In genomic region chr19:51338563-51339312, GRCh38 we compare ENCODE assay signal across 8 cellular contexts. TPM values are rescaled to one million over a fixed set of nuclear protein-coding genes. Genes with fewer than 3 reads are reported as not detected.
DNase-seq lines count a peak whose midpoint lies in the region; ATAC-seq and TF ChIP-seq lines count a peak whose summit lies in the region.

No MANE protein-coding gene starts in this region.

- H3K79me2 ChIP-seq in neural progenitor cell (ENCODE audit: low read depth) = no peaks in the 10 kb centered on the region

- peaks cover 6% of the 10 kb centered on the region for H3F3A ChIP-seq in neural progenitor cell (ENCODE audit: low read depth)

- H3K4me1 ChIP-seq in RWPE2 (ENCODE audit: insufficient read depth, poor library complexity, severe bottlenecking) (no peaks in the 10 kb centered on the region), foreskin keratinocyte (no peaks in the 10 kb centered on the region), neural progenitor cell (peaks cover 4% of the 10 kb centered on the region)

- POLR2A ChIA-PET in CD4-positive, alpha-beta T cell (lab: Charles Lee) = interaction anchor here (1.3 kb wide), 2 partner anchors 27 to 103 kb away, joined by 3 read pairs; no protein-coding TSS in a partner anchor

- H3K27ac Mint-ChIP-seq in CD4-positive, alpha-beta T cell = peak overlapping the region; percentile 7
- peak overlapping the region; percentile 17 for H3K27ac Mint-ChIP-seq in neural progenitor cell
- H3K27ac Mint-ChIP-seq in stimulated activated naive CD8-positive, alpha-beta T cell treated with anti-CD3 and anti-CD28 coated beads, Interleukin-15, amount 100 ng/mL, for 72 hours = peak overlapping the region; percentile 37 to 78

- no peaks in the 10 kb centered on the region for H3K9me3 ChIP-seq in CD4-positive, alpha-beta T cell (ENCODE audit: control insufficient read depth, low read length)
- H3K9me3 ChIP-seq in RWPE2 (ENCODE audit: severe bottlenecking) (no peaks in the 10 kb centered on the region), neural progenitor cell (ENCODE audit: low read depth) (no peaks in the 10 kb centered on the region)

- peak; percentile 73 to 86 (median 78) for DNase-seq in CD4-positive, alpha-beta T cell
- DNase-seq in HS-27A (ENCODE audit: low read depth) (peak; percentile 34), RWPE2 (ENCODE audit: low spot score) (no peak), foreskin keratinocyte (peak; percentile 63 to 82), neural progenitor cell (ENCODE audit: low spot score) (peak; percentile 94)
- DNase-seq in activated effector memory CD4-positive, alpha-beta T cell treated with anti-CD3 and anti-CD28 coated beads, Interleukin-2, amount 50 U/mL, for 16 hours = peak; percentile 94
- DNase-seq in stimulated activated naive CD8-positive, alpha-beta T cell treated with anti-CD3 and anti-CD28 coated beads, Interleukin-15, amount 100 ng/mL, for 72 hours = peak; percentile 88 to 89

- H3K36me3 ChIP-seq in RWPE2 (ENCODE audit: low read depth) (no peaks in the 10 kb centered on the region), neural progenitor cell (no peaks in the 10 kb centered on the region)

- peaks cover 23% of the 10 kb centered on the region for H3K4me1 Mint-ChIP-seq in CD4-positive, alpha-beta T cell (ENCODE audit: low read depth)
- H3K4me1 Mint-ChIP-seq in neural progenitor cell = peaks cover 8% of the 10 kb centered on the region
- H3K4me1 Mint-ChIP-seq in stimulated activated naive CD8-positive, alpha-beta T cell treated with anti-CD3 and anti-CD28 coated beads, Interleukin-15, amount 100 ng/mL, for 72 hours = peaks cover 23% of the 10 kb centered on the region

- H3K4me2 ChIP-seq in neural progenitor cell = peak overlapping the region; percentile 74

- CTCF ChIA-PET in CD4-positive, alpha-beta T cell (lab: Charles Lee) = interaction anchor here (0.9 to 2.3 kb wide), 3 partner anchors 10 to 69 kb away, joined by 3 to 6 read pairs (median 4); no protein-coding TSS in a partner anchor

- peak; percentile 84 for ATAC-seq in CD4-positive, alpha-beta T cell (ENCODE audit: poor library complexity)
- ATAC-seq in GM19395 (IDR thresholded peaks at IDR 0.05; ENCODE audit: unreplicated experiment) = peak; percentile 69
- peak; percentile 78 for ATAC-seq in RWPE2 (ENCODE audit: low read depth)
- peak; percentile 80 for ATAC-seq in foreskin keratinocyte
- ATAC-seq in stimulated activated naive CD8-positive, alpha-beta T cell treated with anti-CD3 and anti-CD28 coated beads, Interleukin-15, amount 100 ng/mL, for 72 hours = peak; percentile 82

- H3K9ac ChIP-seq in neural progenitor cell = no peak overlapping the region

- H3K36me3 Mint-ChIP-seq in CD4-positive, alpha-beta T cell (ENCODE audit: low read depth) = no peaks in the 10 kb centered on the region
- no peaks in the 10 kb centered on the region for H3K36me3 Mint-ChIP-seq in neural progenitor cell

- H3K9me3 Mint-ChIP-seq in CD4-positive, alpha-beta T cell = no peaks in the 10 kb centered on the region
- H3K9me3 Mint-ChIP-seq in neural progenitor cell = no peaks in the 10 kb centered on the region
- H3K9me3 Mint-ChIP-seq in stimulated activated naive CD8-positive, alpha-beta T cell treated with anti-CD3 and anti-CD28 coated beads, Interleukin-15, amount 100 ng/mL, for 72 hours = no peaks in the 10 kb centered on the region

- H3K27me3 Mint-ChIP-seq in CD4-positive, alpha-beta T cell = no peaks in the 10 kb centered on the region
- H3K27me3 Mint-ChIP-seq in neural progenitor cell (ENCODE audit: insufficient read depth, low read depth) = peaks cover 3% of the 10 kb centered on the region
- H3K27me3 Mint-ChIP-seq in stimulated activated naive CD8-positive, alpha-beta T cell treated with anti-CD3 and anti-CD28 coated beads, Interleukin-15, amount 100 ng/mL, for 72 hours = peaks cover 29% of the 10 kb centered on the region

- peak; percentile 91 for TF ChIP-seq CTCF in CD4-positive, alpha-beta T cell (IDR thresholded peaks at IDR 0.05)
- TF ChIP-seq CTCF in RWPE2 (IDR thresholded peaks at IDR 0.05; ENCODE audit: poor library complexity, severe bottlenecking) (peak; percentile 96), foreskin keratinocyte (conservative IDR thresholded peaks at IDR 0.05) (peak; percentile 87), neural progenitor cell (IDR thresholded peaks at IDR 0.05) (peak; percentile 92)

- peak overlapping the region; percentile 80 for H3K4me3 Mint-ChIP-seq in CD4-positive, alpha-beta T cell
- H3K4me3 Mint-ChIP-seq in neural progenitor cell = peak overlapping the region; percentile 93
- peak overlapping the region; percentile 87 to 91 for H3K4me3 Mint-ChIP-seq in stimulated activated naive CD8-positive, alpha-beta T cell treated with anti-CD3 and anti-CD28 coated beads, Interleukin-15, amount 100 ng/mL, for 72 hours

- no peaks in the 10 kb centered on the region for H3K27me3 ChIP-seq in CD4-positive, alpha-beta T cell (ENCODE audit: control insufficient read depth, insufficient read depth, low read length)
- H3K27me3 ChIP-seq in RWPE2 (ENCODE audit: insufficient read depth, poor library complexity, severe bottlenecking) (no peaks in the 10 kb centered on the region), foreskin keratinocyte (no peaks in the 10 kb centered on the region), neural progenitor cell (peaks cover 24% of the 10 kb centered on the region)

- intact Hi-C loops in CD4-positive, alpha-beta T cell (cut with DNase I, micrococcal nuclease) = loop anchor here (1.0 to 2.0 kb wide), 10 partner anchors 29 to 438 kb away; no protein-coding TSS in a partner anchor

- H3K4me3 ChIP-seq in RWPE2 (ENCODE audit: severe bottlenecking) = peak overlapping the region; percentile 72
- peak overlapping the region; percentile 85 for H3K4me3 ChIP-seq in neural progenitor cell

- no peak overlapping the region for H3K27ac ChIP-seq in CD4-positive, alpha-beta T cell (ENCODE audit: low read depth, low read length)
- H3K27ac ChIP-seq in RWPE2 (ENCODE audit: poor library complexity, severe bottlenecking) (peak overlapping the region; percentile 42), foreskin keratinocyte (peak overlapping the region; percentile 39), neural progenitor cell (no peak overlapping the region)

- peak overlapping the region; percentile 92 for H2AFZ ChIP-seq in neural progenitor cell (replicated peaks)

- no peaks in the 10 kb centered on the region for H4K20me1 ChIP-seq in neural progenitor cell (ENCODE audit: low read depth)

RNA-seq across cellular contexts. Expression of gene VSIG10L, which starts 3.2 kb away (rescaled TPM):
- under 1 TPM; 0.11 to 0.14 TPM for total RNA-seq in CD4-positive, alpha-beta T cell
- 0.82 and 0.99 TPM in 2 replicates for total RNA-seq in foreskin keratinocyte
- polyA plus RNA-seq in foreskin keratinocyte = 1.2 TPM in 2 replicates
- total RNA-seq in neural progenitor cell (ENCODE audit: low replicate concordance) = 2.7 and 6.0 TPM in 2 replicates

RNA-seq across cellular contexts. Expression of gene IGLON5, which starts 27.3 kb away (rescaled TPM):
- not detected for total RNA-seq in CD4-positive, alpha-beta T cell
- total RNA-seq in foreskin keratinocyte (not detected in 2 replicates), neural progenitor cell (ENCODE audit: low replicate concordance) (5.4 and 15.8 TPM in 2 replicates)
- polyA plus RNA-seq in foreskin keratinocyte = not detected in 2 replicates

RNA-seq across cellular contexts. Expression of gene ETFB, which starts 27.4 kb away (rescaled TPM):
- 10 to 100 TPM; 29.7 to 30.1 TPM for total RNA-seq in CD4-positive, alpha-beta T cell
- total RNA-seq in foreskin keratinocyte (74.1 and 82.2 TPM in 2 replicates), neural progenitor cell (ENCODE audit: low replicate concordance) (27.0 and 38.9 TPM in 2 replicates)
- polyA plus RNA-seq in foreskin keratinocyte = 119 and 120 TPM in 2 replicates

RNA-seq across cellular contexts. Expression of gene CLDND2, which starts 30.1 kb away (rescaled TPM):
- total RNA-seq in CD4-positive, alpha-beta T cell = under 1 TPM; 0.60 to 0.84 TPM
- total RNA-seq in foreskin keratinocyte (0.42 TPM in 1 of 2 replicates, not detected in the other), neural progenitor cell (ENCODE audit: low replicate concordance) (not detected in 2 replicates)
- polyA plus RNA-seq in foreskin keratinocyte = 0.58 and 0.97 TPM in 2 replicates

RNA-seq across cellular contexts. Expression of gene NKG7, which starts 33.7 kb away (rescaled TPM):
- total RNA-seq in CD4-positive, alpha-beta T cell = 1 to 10 TPM; 6.2 to 7.2 TPM
- total RNA-seq in foreskin keratinocyte (not detected in 2 replicates), neural progenitor cell (ENCODE audit: low replicate concordance) (not detected in 2 replicates)
- polyA plus RNA-seq in foreskin keratinocyte = not detected in 2 replicates

Comparison
In these comparisons a context has a peak if more than half of its experiments do, and no peak if none do; other contexts are left out.
1. H3K27ac ChIP-seq: peak in RWPE2 (single experiment) and foreskin keratinocyte (single experiment); none in CD4-positive, alpha-beta T cell (single experiment) and neural progenitor cell (single experiment).
2. H3K27ac Mint-ChIP-seq: peak in every context shown above with its lines; median percentile 58 in stimulated activated naive CD8-positive, alpha-beta T cell treated with anti-CD3 and anti-CD28 coated beads, Interleukin-15, amount 100 ng/mL, for 72 hours; 17 in neural progenitor cell; 7 in CD4-positive, alpha-beta T cell.
3. Peak in every context shown above with its lines, with median percentiles within 50 percentile points of each other: ATAC-seq, H3K4me3 Mint-ChIP-seq and CTCF ChIP-seq.